Comparison of ENCODE assay signal across 8 cellular contexts in genomic region chr19:8445488-8446001, GRCh38. TPM values are rescaled to one million over a fixed set of nuclear protein-coding genes. Genes with fewer than 3 reads are reported as not detected.
DNase-seq lines count a peak whose midpoint lies in the region; ATAC-seq and TF ChIP-seq lines count a peak whose summit lies in the region.

No MANE protein-coding gene starts in this region.

- H3K4ac ChIP-seq in trophoblast cell (ENCODE audit: low read depth, low read length) = peak overlapping the region; percentile 100

- H2BK120ac ChIP-seq in trophoblast cell (ENCODE audit: insufficient read depth, low read length, poor library complexity) = peak overlapping the region; percentile 91

- H3K36me3 ChIP-seq in OCI-LY1 (ENCODE audit: insufficient read depth, low read length) = peaks cover 32% of the 10 kb centered on the region; the same call in 1 of the 2 replicates
- peaks cover 7% of the 10 kb centered on the region in 2 experiments for H3K36me3 ChIP-seq in trophoblast cell (ENCODE audit: control insufficient read depth in 1 of 2, insufficient read depth in 2 of 2, low read length in 2 of 2)

- H3K27ac ChIP-seq in OCI-LY1 (ENCODE audit: low read depth, low read length, poor library complexity, severe bottlenecking) (peak overlapping the region; percentile 26), trophoblast cell (ENCODE audit: low read depth, low read length) (peak overlapping the region; percentile 62)

- peaks cover 47% of the 10 kb centered on the region for H3K4me1 ChIP-seq in OCI-LY1 (ENCODE audit: insufficient read depth, low read length, severe bottlenecking)
- H3K4me1 ChIP-seq in trophoblast cell (ENCODE audit: control insufficient read depth in 1 of 2, insufficient read depth in 2 of 2, low read length in 2 of 2) = peaks cover 3 to 8% of the 10 kb centered on the region in 2 experiments

- peak overlapping the region; percentile 96 for H4K91ac ChIP-seq in trophoblast cell (ENCODE audit: low read depth, low read length)

- peak overlapping the region; percentile 94 for H3K9ac ChIP-seq in OCI-LY1 (ENCODE audit: low read length)
- peak overlapping the region; percentile 99 for H3K9ac ChIP-seq in trophoblast cell (ENCODE audit: low read length)

- H3K79me2 ChIP-seq in OCI-LY1 (ENCODE audit: insufficient read depth, low read length) (peaks cover 55% of the 10 kb centered on the region), trophoblast cell (ENCODE audit: control insufficient read depth, insufficient read depth, low read length, poor library complexity) (peaks cover 23% of the 10 kb centered on the region)

- H3K9me2 ChIP-seq in OCI-LY1 (ENCODE audit: low read depth, low read length) = no peaks in the 10 kb centered on the region

- peak overlapping the region; percentile 98 for H4K12ac ChIP-seq in trophoblast cell (ENCODE audit: low read depth, low read length)

- H3K9me3 ChIP-seq in OCI-LY1 (ENCODE audit: low read length) (no peaks in the 10 kb centered on the region), trophoblast cell (ENCODE audit: insufficient read depth, low read depth, low read length) (no peaks in the 10 kb centered on the region)

- WGBS in trophoblast cell (ENCODE audit: extremely low coverage, insufficient coverage, insufficient read length) = no CpG with 5 or more reads among the region's 45 CpGs

- H3K4me2 ChIP-seq in OCI-LY1 (ENCODE audit: low read length) (peak overlapping the region; percentile 98), trophoblast cell (ENCODE audit: low read length) (peak overlapping the region; percentile 81)

- H3F3A ChIP-seq in OCI-LY1 (ENCODE audit: insufficient read depth, low read length) = no peaks in the 10 kb centered on the region

- H3K79me1 ChIP-seq in trophoblast cell (ENCODE audit: low read length) = peaks cover 10% of the 10 kb centered on the region

- H3K27me3 ChIP-seq in OCI-LY1 (ENCODE audit: insufficient read depth, low read length) = no peaks in the 10 kb centered on the region
- no peaks in the 10 kb centered on the region for H3K27me3 ChIP-seq in trophoblast cell (ENCODE audit: insufficient read depth, low read length)

- H2BK12ac ChIP-seq in trophoblast cell (ENCODE audit: low read length) = no peak overlapping the region

- H2BK5ac ChIP-seq in trophoblast cell (ENCODE audit: low read depth, low read length, poor library complexity) = peak overlapping the region; percentile 87

- H3K14ac ChIP-seq in trophoblast cell (ENCODE audit: low read length) = peak overlapping the region; percentile 98

- intact Hi-C loops in Right ventricle myocardium inferior (cut with DNase I) = loop anchor here (5.0 kb wide), 1 partner anchor 613 kb away; the partner anchor contains the start of gene EVI5L

- H2AK5ac ChIP-seq in trophoblast cell (ENCODE audit: low read length) = peak overlapping the region; percentile 97

- H3K18ac ChIP-seq in trophoblast cell (ENCODE audit: low read length) = peak overlapping the region; percentile 96

- H3K23ac ChIP-seq in trophoblast cell (ENCODE audit: low read length) = no peak overlapping the region

- H3K4me3 ChIP-seq in OCI-LY1 (ENCODE audit: low read depth, low read length, poor library complexity, severe bottlenecking) = peak overlapping the region; percentile 91
- H3K4me3 ChIP-seq in trophoblast cell (ENCODE audit: low read depth, low read length) = peak overlapping the region; percentile 99

- no peak overlapping the region for H2AFZ ChIP-seq in OCI-LY1 (ENCODE audit: low read length)
- peak overlapping the region; percentile 71 for H2AFZ ChIP-seq in trophoblast cell (ENCODE audit: insufficient read depth, low read length, poor library complexity)

- DNase-seq in NCI-H1436 (lab: John Stamatoyannopoulos, UW) (peak; percentile 51), NCI-H1436 treated with DMSO at 0.1 percent for 48 hours (lab: John Stamatoyannopoulos, UW) (no peak), Right ventricle myocardium inferior (ENCODE audit: missing footprints) (peak; percentile 78), trophoblast cell (peak in 1 of 2 donors; percentile 48)
- peak; percentile 84 for DNase-seq in activated effector memory CD4-positive, alpha-beta T cell treated with anti-CD3 and anti-CD28 coated beads, Interleukin-2, amount 50 U/mL, for 16 hours

- H4K8ac ChIP-seq in trophoblast cell (ENCODE audit: low read depth, low read length) = peak overlapping the region; percentile 94

- peak; percentile 17 for ATAC-seq in HG02870 (IDR thresholded peaks at IDR 0.05; ENCODE audit: unreplicated experiment)
- ATAC-seq in Right ventricle myocardium inferior = peak; percentile 63
- no peak for ATAC-seq in GM18868 (IDR thresholded peaks at IDR 0.05; ENCODE audit: unreplicated experiment)

- H4K20me1 ChIP-seq in OCI-LY1 (ENCODE audit: insufficient read depth, low read length) = peaks cover 3% of the 10 kb centered on the region; the same call in 1 of the 2 replicates

- no peak for TF ChIP-seq CTCF in OCI-LY1 (IDR thresholded peaks at IDR 0.05; ENCODE audit: low read length)

RNA-seq across cellular contexts. Expression of gene HNRNPM, which starts 0.8 kb away (rescaled TPM):
- total RNA-seq in Right ventricle myocardium inferior = 118 TPM
- 145 and 148 TPM in 2 replicates for polyA plus RNA-seq in trophoblast cell (2013)

RNA-seq across cellular contexts. Expression of gene MARCHF2, which starts 32.4 kb away (rescaled TPM):
- total RNA-seq in Right ventricle myocardium inferior = 110 TPM
- polyA plus RNA-seq in trophoblast cell (2013) = 22.2 and 22.7 TPM in 2 replicates

RNA-seq across cellular contexts. Expression of gene RAB11B, which starts 55.4 kb away (rescaled TPM):
- total RNA-seq in Right ventricle myocardium inferior = 144 TPM
- 124 and 125 TPM in 2 replicates for polyA plus RNA-seq in trophoblast cell (2013)

RNA-seq across cellular contexts. Expression of gene PRAM1, which starts 56.9 kb away (rescaled TPM):
- total RNA-seq in Right ventricle myocardium inferior = 0.78 TPM
- 0.07 and 0.11 TPM in 2 replicates for polyA plus RNA-seq in trophoblast cell (2013)
